ENCODE assay signal across 1 cellular context in the genomic region with DNA sequence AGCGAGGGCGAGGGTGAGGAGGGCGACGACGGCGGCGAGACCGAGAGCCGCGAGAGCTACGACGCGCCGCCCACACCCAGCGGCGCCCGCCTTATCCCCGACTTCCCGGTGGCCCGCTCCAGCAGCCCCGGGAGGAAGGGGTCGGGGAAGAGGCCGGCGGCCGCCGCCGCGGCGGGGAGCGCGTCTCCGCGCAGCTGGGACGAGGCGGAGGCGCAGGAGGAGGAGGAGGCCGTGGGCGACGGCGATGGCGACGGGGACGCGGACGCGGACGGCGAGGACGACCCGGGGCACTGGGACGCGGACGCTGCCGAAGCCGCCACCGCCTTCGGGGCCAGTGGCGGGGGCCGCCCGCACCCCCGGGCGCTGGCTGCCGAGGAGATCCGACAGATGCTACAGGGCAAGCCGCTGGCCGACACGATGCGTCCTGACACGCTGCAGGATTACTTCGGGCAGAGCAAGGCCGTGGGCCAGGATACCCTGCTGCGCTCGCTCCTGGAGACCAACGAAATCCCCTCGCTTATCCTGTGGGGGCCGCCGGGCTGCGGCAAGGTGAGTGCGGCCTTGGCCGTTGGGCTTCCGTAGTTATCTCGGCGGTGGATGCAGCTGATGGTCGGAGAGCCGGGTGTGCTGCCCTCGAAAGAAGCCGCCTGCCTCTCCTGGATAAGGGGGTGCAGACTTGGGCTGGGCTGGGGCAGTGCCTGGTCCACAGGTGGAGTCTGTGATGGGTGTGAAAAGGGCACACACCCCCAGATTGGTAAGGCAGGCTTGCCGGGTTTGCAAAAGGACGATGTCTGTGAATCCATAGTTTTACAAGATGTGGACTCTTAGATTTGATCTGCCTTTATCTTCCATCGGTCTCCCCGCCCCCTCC.
A peak's percentile ranks its signal among the peaks of the same experiment; 100 is the strongest.
TF ChIP-seq lines count a peak whose summit lies in the region.

No MANE protein-coding gene starts in this region.

TF ChIP-seq in HepG2, 621 proteins besides CTCF, POLR2A, EP300 and RAD21 (continued from another document and continues in another):
- TF ChIP-seq, protein P1, sequence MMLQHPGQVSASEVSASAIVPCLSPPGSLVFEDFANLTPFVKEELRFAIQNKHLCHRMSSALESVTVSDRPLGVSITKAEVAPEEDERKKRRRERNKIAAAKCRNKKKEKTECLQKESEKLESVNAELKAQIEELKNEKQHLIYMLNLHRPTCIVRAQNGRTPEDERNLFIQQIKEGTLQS (CRISPR knock-in tag; IDR thresholded peaks at IDR 0.05), result no peak; the same call in 1 of the 2 replicates
- TF ChIP-seq ZNF766 (CRISPR knock-in tag; IDR thresholded peaks at IDR 0.05; ENCODE audit: borderline replicate concordance) (no peak), MYNN (CRISPR knock-in tag; IDR thresholded peaks at IDR 0.05; ENCODE audit: low read depth) (no peak; the same call in 1 of the 2 replicates), POLR2AphosphoS5 (IDR thresholded peaks at IDR 0.05; ENCODE audit: low read depth, low read length) (no peak), ZNF558 (CRISPR knock-in tag; IDR thresholded peaks at IDR 0.05; ENCODE audit: borderline replicate concordance) (0 out of 2 replicates have a peak, but pooled peaks have one; percentile 76), ZNF430 (CRISPR knock-in tag; IDR thresholded peaks at IDR 0.05) (no peak), HNRNPK (IDR thresholded peaks at IDR 0.05; ENCODE audit: low read depth, low read length, poor library complexity, severe bottlenecking) (no peak), MXI1 (IDR thresholded peaks at IDR 0.05; ENCODE audit: borderline replicate concordance, low read depth, low read length) (peak; percentile 35; the same call in 2 of the 3 replicates), ZNF451 (CRISPR knock-in tag; IDR thresholded peaks at IDR 0.05) (no peak), MAFF (IDR thresholded peaks at IDR 0.05; ENCODE audit: low read depth, low read length) (no peak), CERS6 (CRISPR knock-in tag; IDR thresholded peaks at IDR 0.05) (no peak), MIXL1 (CRISPR knock-in tag; IDR thresholded peaks at IDR 0.05) (no peak), ZNF83 (CRISPR knock-in tag; IDR thresholded peaks at IDR 0.05; ENCODE audit: borderline replicate concordance) (0 out of 2 replicates have a peak, but pooled peaks have one; percentile 60), ZNF235 (CRISPR knock-in tag; IDR thresholded peaks at IDR 0.05; ENCODE audit: borderline replicate concordance) (peak; percentile 48; the same call in 1 of the 2 replicates), LCORL (IDR thresholded peaks at IDR 0.05) (no peak), LCORL (CRISPR knock-in tag; IDR thresholded peaks at IDR 0.05) (0 out of 2 replicates have a peak, but pooled peaks have one; percentile 26), HDAC1 (CRISPR knock-in tag; IDR thresholded peaks at IDR 0.05) (peak; percentile 77), ZNF230 (CRISPR knock-in tag; IDR thresholded peaks at IDR 0.05) (0 out of 2 replicates have a peak, but pooled peaks have one; percentile 54), RFXAP (CRISPR knock-in tag; IDR thresholded peaks at IDR 0.05; ENCODE audit: borderline replicate concordance) (no peak), CENPT (CRISPR knock-in tag; IDR thresholded peaks at IDR 0.05; ENCODE audit: low read depth) (no peak), ZNF562 (CRISPR knock-in tag; IDR thresholded peaks at IDR 0.05; ENCODE audit: borderline replicate concordance) (no peak), ZNF501 (CRISPR knock-in tag; IDR thresholded peaks at IDR 0.05) (peak; percentile 79), ZNF724P (CRISPR knock-in tag; IDR thresholded peaks at IDR 0.05; ENCODE audit: borderline replicate concordance) (no peak), PITX1 (CRISPR knock-in tag; IDR thresholded peaks at IDR 0.05) (peak; percentile 66; the same call in 1 of the 2 replicates), KIAA2018 (CRISPR knock-in tag; IDR thresholded peaks at IDR 0.05; ENCODE audit: borderline replicate concordance) (no peak), KLF6 (CRISPR knock-in tag; IDR thresholded peaks at IDR 0.05) (no peak; the same call in 1 of the 2 replicates), MEIS2 (CRISPR knock-in tag; IDR thresholded peaks at IDR 0.05) (peak; percentile 25; the same call in 1 of the 2 replicates), SMAD3 (CRISPR knock-in tag; IDR thresholded peaks at IDR 0.05) (no peak), ZNF557 (CRISPR knock-in tag; IDR thresholded peaks at IDR 0.05) (no peak), NFKBIZ (CRISPR knock-in tag; IDR thresholded peaks at IDR 0.05) (no peak), NFE2L1 (CRISPR knock-in tag; IDR thresholded peaks at IDR 0.05; ENCODE audit: borderline replicate concordance) (no peak), ATF1 (CRISPR knock-in tag; IDR thresholded peaks at IDR 0.05) (no peak), SNAPC2 (CRISPR knock-in tag; IDR thresholded peaks at IDR 0.05) (peak; percentile 26; the same call in 1 of the 2 replicates), GLI4 (CRISPR knock-in tag; IDR thresholded peaks at IDR 0.05; ENCODE audit: borderline replicate concordance) (no peak), ZNF143 (CRISPR knock-in tag; IDR thresholded peaks at IDR 0.05) (no peak), MAFG (CRISPR knock-in tag; IDR thresholded peaks at IDR 0.05) (no peak), ZNF510 (CRISPR knock-in tag; IDR thresholded peaks at IDR 0.05; ENCODE audit: low read depth) (0 out of 2 replicates have a peak, but pooled peaks have one; percentile 13), ZNF383 (CRISPR knock-in tag; IDR thresholded peaks at IDR 0.05; ENCODE audit: borderline replicate concordance) (0 out of 2 replicates have a peak, but pooled peaks have one; percentile 36), AKAP8 (CRISPR knock-in tag; IDR thresholded peaks at IDR 0.05) (no peak)
- TF ChIP-seq, protein P2, sequence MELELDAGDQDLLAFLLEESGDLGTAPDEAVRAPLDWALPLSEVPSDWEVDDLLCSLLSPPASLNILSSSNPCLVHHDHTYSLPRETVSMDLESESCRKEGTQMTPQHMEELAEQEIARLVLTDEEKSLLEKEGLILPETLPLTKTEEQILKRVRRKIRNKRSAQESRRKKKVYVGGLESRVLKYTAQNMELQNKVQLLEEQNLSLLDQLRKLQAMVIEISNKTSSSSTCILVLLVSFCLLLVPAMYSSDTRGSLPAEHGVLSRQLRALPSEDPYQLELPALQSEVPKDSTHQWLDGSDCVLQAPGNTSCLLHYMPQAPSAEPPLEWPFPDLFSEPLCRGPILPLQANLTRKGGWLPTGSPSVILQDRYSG (CRISPR knock-in tag; IDR thresholded peaks at IDR 0.05), result no peak
- TF ChIP-seq, protein P3, sequence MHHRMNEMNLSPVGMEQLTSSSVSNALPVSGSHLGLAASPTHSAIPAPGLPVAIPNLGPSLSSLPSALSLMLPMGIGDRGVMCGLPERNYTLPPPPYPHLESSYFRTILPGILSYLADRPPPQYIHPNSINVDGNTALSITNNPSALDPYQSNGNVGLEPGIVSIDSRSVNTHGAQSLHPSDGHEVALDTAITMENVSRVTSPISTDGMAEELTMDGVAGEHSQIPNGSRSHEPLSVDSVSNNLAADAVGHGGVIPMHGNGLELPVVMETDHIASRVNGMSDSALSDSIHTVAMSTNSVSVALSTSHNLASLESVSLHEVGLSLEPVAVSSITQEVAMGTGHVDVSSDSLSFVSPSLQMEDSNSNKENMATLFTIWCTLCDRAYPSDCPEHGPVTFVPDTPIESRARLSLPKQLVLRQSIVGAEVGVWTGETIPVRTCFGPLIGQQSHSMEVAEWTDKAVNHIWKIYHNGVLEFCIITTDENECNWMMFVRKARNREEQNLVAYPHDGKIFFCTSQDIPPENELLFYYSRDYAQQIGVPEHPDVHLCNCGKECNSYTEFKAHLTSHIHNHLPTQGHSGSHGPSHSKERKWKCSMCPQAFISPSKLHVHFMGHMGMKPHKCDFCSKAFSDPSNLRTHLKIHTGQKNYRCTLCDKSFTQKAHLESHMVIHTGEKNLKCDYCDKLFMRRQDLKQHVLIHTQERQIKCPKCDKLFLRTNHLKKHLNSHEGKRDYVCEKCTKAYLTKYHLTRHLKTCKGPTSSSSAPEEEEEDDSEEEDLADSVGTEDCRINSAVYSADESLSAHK (CRISPR knock-in tag; IDR thresholded peaks at IDR 0.05; ENCODE audit: borderline replicate concordance), result no peak
- TF ChIP-seq, protein P4, sequence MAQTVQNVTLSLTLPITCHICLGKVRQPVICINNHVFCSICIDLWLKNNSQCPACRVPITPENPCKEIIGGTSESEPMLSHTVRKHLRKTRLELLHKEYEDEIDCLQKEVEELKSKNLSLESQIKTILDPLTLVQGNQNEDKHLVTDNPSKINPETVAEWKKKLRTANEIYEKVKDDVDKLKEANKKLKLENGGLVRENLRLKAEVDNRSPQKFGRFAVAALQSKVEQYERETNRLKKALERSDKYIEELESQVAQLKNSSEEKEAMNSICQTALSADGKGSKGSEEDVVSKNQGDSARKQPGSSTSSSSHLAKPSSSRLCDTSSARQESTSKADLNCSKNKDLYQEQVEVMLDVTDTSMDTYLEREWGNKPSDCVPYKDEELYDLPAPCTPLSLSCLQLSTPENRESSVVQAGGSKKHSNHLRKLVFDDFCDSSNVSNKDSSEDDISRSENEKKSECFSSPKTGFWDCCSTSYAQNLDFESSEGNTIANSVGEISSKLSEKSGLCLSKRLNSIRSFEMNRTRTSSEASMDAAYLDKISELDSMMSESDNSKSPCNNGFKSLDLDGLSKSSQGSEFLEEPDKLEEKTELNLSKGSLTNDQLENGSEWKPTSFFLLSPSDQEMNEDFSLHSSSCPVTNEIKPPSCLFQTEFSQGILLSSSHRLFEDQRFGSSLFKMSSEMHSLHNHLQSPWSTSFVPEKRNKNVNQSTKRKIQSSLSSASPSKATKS (CRISPR knock-in tag; IDR thresholded peaks at IDR 0.05), result no peak; the same call in 1 of the 2 replicates
- TF ChIP-seq, protein P5, sequence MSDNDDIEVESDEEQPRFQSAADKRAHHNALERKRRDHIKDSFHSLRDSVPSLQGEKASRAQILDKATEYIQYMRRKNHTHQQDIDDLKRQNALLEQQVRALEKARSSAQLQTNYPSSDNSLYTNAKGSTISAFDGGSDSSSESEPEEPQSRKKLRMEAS (IDR thresholded peaks at IDR 0.05), result peak; percentile 53
- TF ChIP-seq, protein P6, sequence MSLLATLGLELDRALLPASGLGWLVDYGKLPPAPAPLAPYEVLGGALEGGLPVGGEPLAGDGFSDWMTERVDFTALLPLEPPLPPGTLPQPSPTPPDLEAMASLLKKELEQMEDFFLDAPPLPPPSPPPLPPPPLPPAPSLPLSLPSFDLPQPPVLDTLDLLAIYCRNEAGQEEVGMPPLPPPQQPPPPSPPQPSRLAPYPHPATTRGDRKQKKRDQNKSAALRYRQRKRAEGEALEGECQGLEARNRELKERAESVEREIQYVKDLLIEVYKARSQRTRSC (CRISPR knock-in tag; IDR thresholded peaks at IDR 0.05; ENCODE audit: low read depth), result 0 out of 2 replicates have a peak, but pooled peaks have one; percentile 43
